In genomic region chr18:55228191-55228590, GRCh38 we compare ENCODE assay signal across 17 cellular contexts.
DNase-seq lines count a peak whose midpoint lies in the region; ATAC-seq and TF ChIP-seq lines count a peak whose summit lies in the region.
"Had no signal": no experiment of that assay in that cellular context is flagged by ENCODE, and none has a peak within 500 bp of the region (broad histone marks: within the 10 kb centered on the region; RNA-seq: fewer than 3 reads in every experiment).

No MANE protein-coding gene starts in this region.

- TF ChIP-seq POLR2A in transverse colon (IDR thresholded peaks at IDR 0.05) (no peak), uterus (IDR thresholded peaks at IDR 0.05) (no peak)

- no peak overlapping the region for H3K9ac ChIP-seq in adipocyte (ENCODE audit: low read length)

- 68 to 70% methylated on average over 5 to 6 of the region's 6 CpGs for WGBS in transverse colon (ENCODE audit: low coverage in 1 of 2), 2 donors

- in situ Hi-C loops in transverse colon (cut with MboI; ENCODE audit: low pct_ligation_motif_present in 1 of 4, low pct_unique_long_range_greater_than_20kb in 1 of 4, low sequenced_read_pairs in 3 of 4): loop anchor here (25.0 kb wide), 4 partner anchors 184 to 1334 kb away; partner anchors contain the start of gene TCF4 (in 2 of the 4)

- peak overlapping the region; percentile 45 for H3K27ac Mint-ChIP-seq in memory B cell
- H3K27ac Mint-ChIP-seq: immature natural killer cell; naive thymus-derived CD4-positive, alpha-beta T cell had no signal

- H3K9me3 Mint-ChIP-seq in memory B cell: no peaks in the 10 kb centered on the region
- H3K9me3 Mint-ChIP-seq: immature natural killer cell had no signal

- intact Hi-C loops in transverse colon (cut with DNase I; ENCODE audit: low total_unique reads): loop anchor here (10.0 kb wide), 1 partner anchor 357 kb away; the partner anchor contains the start of gene TCF4
- intact Hi-C loops in uterus (cut with DNase I; ENCODE audit: low total_unique reads): no loop called here

- peaks cover 41% of the 10 kb centered on the region for H3K36me3 Mint-ChIP-seq in memory B cell
- H3K36me3 Mint-ChIP-seq: naive thymus-derived CD4-positive, alpha-beta T cell had no signal

- peaks cover 11% of the 10 kb centered on the region for H3K4me1 Mint-ChIP-seq in memory B cell
- H3K4me1 Mint-ChIP-seq: immature natural killer cell; naive thymus-derived CD4-positive, alpha-beta T cell had no signal

- no peak overlapping the region for H3K4me3 ChIP-seq in adipocyte (ENCODE audit: low read length)
- no peak overlapping the region for H3K4me3 ChIP-seq in transverse colon
- H3K4me3 ChIP-seq in uterus: no peak overlapping the region
- H3K4me3 ChIP-seq: esophagus squamous epithelium, skin epidermis, testis had no signal

- no peaks in the 10 kb centered on the region for H3K27me3 Mint-ChIP-seq in memory B cell
- H3K27me3 Mint-ChIP-seq: naive thymus-derived CD4-positive, alpha-beta T cell had no signal

- ATAC-seq in memory B cell (ENCODE audit: low read depth): no peak
- ATAC-seq: naive thymus-derived CD4-positive, alpha-beta T cell had no signal

- DNase-seq in DMS53 (lab: John Stamatoyannopoulos, UW) (peak; percentile 17), DMS53 treated with DMSO at 0.1 percent for 48 hours (lab: John Stamatoyannopoulos, UW; ENCODE audit: unreplicated experiment) (no peak), adipocyte (ENCODE audit: low read depth) (peak; percentile 69), memory B cell (ENCODE audit: low spot score in 2 of 2) (no peak), transverse colon (no peak), NCI-H2171 treated with DMSO at 0.1 percent for 48 hours (lab: John Stamatoyannopoulos, UW) (no peak), uterus (no peak), DMS79 (lab: John Stamatoyannopoulos, UW) (no peak)
- DNase-seq: activated naive CD4-positive, alpha-beta T cell treated with anti-CD3 and anti-CD28 coated beads, Interleukin-2, amount 50 U/mL, for 16 hours; esophagus squamous epithelium; immature natural killer cell; naive thymus-derived CD4-positive, alpha-beta T cell; NCI-H1048; NCI-H526; testis had no signal

- no peaks in the 10 kb centered on the region for H3K9me3 ChIP-seq in adipocyte (ENCODE audit: control insufficient read depth, low read length)
- no peaks in the 10 kb centered on the region for H3K9me3 ChIP-seq in transverse colon
- no peaks in the 10 kb centered on the region for H3K9me3 ChIP-seq in uterus
- H3K9me3 ChIP-seq: esophagus squamous epithelium, testis had no signal

- H3K27ac ChIP-seq in transverse colon: peak overlapping the region; percentile 25 to 62 (median 51)
- peak overlapping the region in 1 of 2 donors; percentile 21 for H3K27ac ChIP-seq in uterus
- H3K27ac ChIP-seq: 22Rv1, esophagus squamous epithelium, testis had no signal

- TF ChIP-seq CTCF in transverse colon (IDR thresholded peaks at IDR 0.05) (no peak), uterus (IDR thresholded peaks at IDR 0.05) (no peak)

- H3K36me3 ChIP-seq in adipocyte (ENCODE audit: control insufficient read depth, insufficient read depth, low read length, severe bottlenecking) (peaks cover 66% of the 10 kb centered on the region), transverse colon (peaks cover 0 to 16% (median 0%) of the 10 kb centered on the region in 4 donors), uterus (no peaks in the 10 kb centered on the region)

- H3K27me3 ChIP-seq in adipocyte (replicated peaks; ENCODE audit: control insufficient read depth, insufficient read depth, low read length) (no peaks in the 10 kb centered on the region), transverse colon (no peaks in the 10 kb centered on the region), uterus (no peaks in the 10 kb centered on the region)
- H3K27me3 ChIP-seq: esophagus squamous epithelium, testis had no signal

- no peaks in the 10 kb centered on the region for H3K4me1 ChIP-seq in adipocyte (ENCODE audit: control insufficient read depth, insufficient read depth, low read length)
- H3K4me1 ChIP-seq in transverse colon: peaks cover 0 to 5% (median 4%) of the 10 kb centered on the region in 4 donors
- H3K4me1 ChIP-seq in uterus: no peaks in the 10 kb centered on the region
- H3K4me1 ChIP-seq: testis had no signal

- no peak for TF ChIP-seq EP300 in transverse colon (IDR thresholded peaks at IDR 0.05; ENCODE audit: low read depth)

- H3K4me3 Mint-ChIP-seq in memory B cell: no peak overlapping the region
- H3K4me3 Mint-ChIP-seq: immature natural killer cell; naive thymus-derived CD4-positive, alpha-beta T cell had no signal

Comparison
In these comparisons a context has a peak if more than half of its experiments do, and no peak if none do; other contexts are left out.
1. DNase-seq: peak in DMS53 (single experiment) and adipocyte (single experiment); none in DMS53 treated with DMSO at 0.1 percent for 48 hours (single experiment), memory B cell (0 of 2), transverse colon (single experiment), NCI-H2171 treated with DMSO at 0.1 percent for 48 hours (single experiment), uterus (0 of 2) and DMS79 (single experiment).